ENCODE assay signal across 8 cellular contexts in the genomic region with DNA sequence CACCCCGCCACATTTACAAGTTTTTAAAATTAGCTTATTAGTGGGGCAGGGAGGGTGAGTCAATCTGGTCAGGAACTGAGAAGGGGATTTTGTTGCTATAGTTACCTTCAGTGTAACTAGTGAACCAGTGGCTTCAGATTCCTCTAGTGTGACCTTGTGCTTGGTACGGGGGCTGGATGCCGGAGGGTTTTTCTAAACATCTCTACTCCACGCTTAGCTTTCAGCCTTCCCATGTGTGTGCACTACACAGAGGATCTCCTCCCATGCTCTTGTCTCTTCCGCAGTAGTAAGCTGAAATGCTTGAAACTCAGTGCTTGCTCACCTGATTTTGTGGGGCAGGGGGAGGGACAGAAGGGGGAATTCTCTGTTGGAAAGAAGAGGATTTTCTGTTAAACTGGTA.
DNase-seq lines count a peak whose midpoint lies in the region; ATAC-seq lines count a peak whose summit lies in the region.

No MANE protein-coding gene starts in this region.

- H2BK120ac ChIP-seq in mesenchymal stem cell (ENCODE audit: low read depth, low read length) = peak overlapping the region; percentile 12

- H2AK5ac ChIP-seq in mesenchymal stem cell (ENCODE audit: low read length, severe bottlenecking) = peak overlapping the region; percentile 6

- peak overlapping the region; percentile 1 to 55 for H3K4ac ChIP-seq in mesenchymal stem cell (ENCODE audit: low read depth in 1 of 2, low read length in 2 of 2)

- no peak overlapping the region for H4K8ac ChIP-seq in mesenchymal stem cell (ENCODE audit: low read length)

- H3K4me1 ChIP-seq in mesenchymal stem cell (ENCODE audit: control insufficient read depth, insufficient read depth, low read depth, low read length) = peaks cover 4% of the 10 kb centered on the region

- no peak overlapping the region for H4K91ac ChIP-seq in mesenchymal stem cell (ENCODE audit: low read length)

- peak overlapping the region in 1 of 2 experiments; percentile 3 for H3K14ac ChIP-seq in mesenchymal stem cell (ENCODE audit: low read length in 2 of 2)

- no peaks in the 10 kb centered on the region for H3K36me3 ChIP-seq in mesenchymal stem cell (ENCODE audit: control insufficient read depth in 1 of 2, insufficient read depth in 2 of 2, low read depth in 1 of 2, low read length in 2 of 2)

- peak; percentile 88 for DNase-seq in M059J (ENCODE audit: low read depth)
- DNase-seq in mesenchymal stem cell = peak; percentile 96
- no peak for DNase-seq in NCI-H2196 treated with DMSO at 0.1 percent for 48 hours (lab: John Stamatoyannopoulos, UW; ENCODE audit: unreplicated experiment)
- no peak for DNase-seq in NCI-H1694 treated with DMSO at 0.1 percent for 48 hours (lab: John Stamatoyannopoulos, UW)
- no peak for DNase-seq in cerebellum (ENCODE audit: low spot score)
- DNase-seq in NCI-H128 (lab: John Stamatoyannopoulos, UW; ENCODE audit: unreplicated experiment) = no peak

- no peak overlapping the region for H3K4me3 ChIP-seq in mesenchymal stem cell (ENCODE audit: insufficient read depth in 1 of 2, low read depth in 1 of 2, low read length in 2 of 2)

- H2BK5ac ChIP-seq in mesenchymal stem cell (ENCODE audit: low read depth, low read length, poor library complexity, severe bottlenecking) = peak overlapping the region; percentile 60

- H2BK12ac ChIP-seq in mesenchymal stem cell (ENCODE audit: low read length in 2 of 2) = peak overlapping the region in 1 of 2 experiments; percentile 2

- no peak overlapping the region for H3K23ac ChIP-seq in mesenchymal stem cell (ENCODE audit: low read length in 2 of 2)

- H3K27ac ChIP-seq in mesenchymal stem cell (ENCODE audit: low read length, poor library complexity, severe bottlenecking) = peak overlapping the region; percentile 91

- no peaks in the 10 kb centered on the region for H3K9me3 ChIP-seq in mesenchymal stem cell (ENCODE audit: control insufficient read depth, low read length)

- H2AFZ ChIP-seq in mesenchymal stem cell (ENCODE audit: low read depth, low read length) = peak overlapping the region; percentile 42

- H3K27me3 ChIP-seq in mesenchymal stem cell (ENCODE audit: control insufficient read depth in 1 of 2, insufficient read depth in 1 of 2, low read length in 2 of 2) = no peaks in the 10 kb centered on the region

- H2BK15ac ChIP-seq in mesenchymal stem cell (ENCODE audit: low read depth, poor library complexity, severe bottlenecking) = no peak overlapping the region

- ATAC-seq in GM18517 (IDR thresholded peaks at IDR 0.05; ENCODE audit: unreplicated experiment) = peak; percentile 94
- peak; percentile 85 for ATAC-seq in GM21737 (IDR thresholded peaks at IDR 0.05; ENCODE audit: unreplicated experiment)

- H3K9ac ChIP-seq in mesenchymal stem cell (ENCODE audit: low read length) = no peak overlapping the region

- H3K18ac ChIP-seq in mesenchymal stem cell (ENCODE audit: low read depth in 1 of 2, low read length in 2 of 2) = peak overlapping the region in 1 of 2 experiments; percentile 1

- WGBS in mesenchymal stem cell = 82% methylated on average over 1 of the region's 5 CpGs

- H3K4me2 ChIP-seq in mesenchymal stem cell (ENCODE audit: low read length, poor library complexity, severe bottlenecking) = peak overlapping the region; percentile 6

- no peaks in the 10 kb centered on the region for H3K79me1 ChIP-seq in mesenchymal stem cell (replicated peaks; ENCODE audit: low read length, poor library complexity, severe bottlenecking)

Comparison
In these comparisons a context has a peak if more than half of its experiments do, and no peak if none do; other contexts are left out.
1. DNase-seq: peak in M059J (single experiment) and mesenchymal stem cell (single experiment); none in NCI-H2196 treated with DMSO at 0.1 percent for 48 hours (single experiment), NCI-H1694 treated with DMSO at 0.1 percent for 48 hours (single experiment), cerebellum (single experiment) and NCI-H128 (single experiment).